Comparison of ENCODE assay signal across 10 cellular contexts in the genomic region with DNA sequence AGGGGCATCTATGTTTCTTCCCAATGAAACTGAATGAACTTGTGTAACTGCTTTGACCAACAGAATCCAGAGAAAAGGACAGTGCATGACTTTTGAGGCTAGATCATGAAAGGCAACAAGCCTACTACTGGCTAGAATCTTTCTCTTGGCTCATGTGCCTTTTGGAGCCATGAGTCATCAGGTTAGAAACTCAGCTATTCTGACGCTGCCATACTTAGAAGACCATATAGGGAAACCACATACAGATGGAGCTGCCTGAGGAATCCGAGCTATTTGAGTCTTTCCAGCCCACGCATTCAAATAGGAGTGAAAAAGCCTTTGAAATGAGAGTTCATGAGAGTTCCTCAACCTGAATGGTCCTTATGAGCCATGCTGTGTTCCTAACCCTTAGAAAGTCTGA.
A peak's percentile ranks its signal among the peaks of the same experiment; 100 is the strongest.
DNase-seq lines count a peak whose midpoint lies in the region; ATAC-seq and TF ChIP-seq lines count a peak whose summit lies in the region.
"Had no signal": no experiment of that assay in that cellular context is flagged by ENCODE, and none has a peak within 500 bp of the region (broad histone marks: within the 10 kb centered on the region; RNA-seq: fewer than 3 reads in every experiment).

No MANE protein-coding gene starts in this region.

- peak; percentile 89 for DNase-seq in BJ (ENCODE audit: low read depth)
- peak; percentile 98 for DNase-seq in astrocyte of the hippocampus (ENCODE audit: low read depth, low spot score)
- peak; percentile 96 for DNase-seq in kidney glomerular epithelial cell (lab: John Stamatoyannopoulos, UW)
- DNase-seq in naive thymus-derived CD4-positive, alpha-beta T cell: no peak
- no peak for DNase-seq in CD1c-positive myeloid dendritic cell (ENCODE audit: extremely low spot score)
- DNase-seq in GOT3 (lab: John Stamatoyannopoulos, UW): no peak
- DNase-seq: activated naive CD4-positive, alpha-beta T cell treated with anti-CD3 and anti-CD28 coated beads for 36 hours had no signal

- H3K4me1 Mint-ChIP-seq in naive thymus-derived CD4-positive, alpha-beta T cell: no peaks in the 10 kb centered on the region

- no peak overlapping the region for H3K27ac Mint-ChIP-seq in naive thymus-derived CD4-positive, alpha-beta T cell
- H3K27ac Mint-ChIP-seq: activated naive CD4-positive, alpha-beta T cell treated with anti-CD3 and anti-CD28 coated beads for 36 hours; progenitor cell of endocrine pancreas had no signal

- H3K27me3 Mint-ChIP-seq in naive thymus-derived CD4-positive, alpha-beta T cell: no peaks in the 10 kb centered on the region
- H3K27me3 Mint-ChIP-seq: progenitor cell of endocrine pancreas had no signal

- H3K27ac ChIP-seq in naive thymus-derived CD4-positive, alpha-beta T cell (ENCODE audit: low read depth, low read length): no peak overlapping the region

- no peak for ATAC-seq in naive thymus-derived CD4-positive, alpha-beta T cell
- no peak for ATAC-seq in GM18870 (IDR thresholded peaks at IDR 0.05; ENCODE audit: unreplicated experiment)

- no peaks in the 10 kb centered on the region for H3K36me3 Mint-ChIP-seq in naive thymus-derived CD4-positive, alpha-beta T cell

- no peak overlapping the region for H3K4me3 ChIP-seq in BJ (ENCODE audit: low read depth, low read length)
- no peak overlapping the region for H3K4me3 ChIP-seq in naive thymus-derived CD4-positive, alpha-beta T cell (ENCODE audit: low read length)

- TF ChIP-seq CTCF in BJ (IDR thresholded peaks at IDR 0.05; ENCODE audit: insufficient read depth, low read depth, low read length): no peak

- CTCF ChIA-PET in BJ (lab: Yijun Ruan, JAX): no interaction called here
- CTCF ChIA-PET in naive thymus-derived CD4-positive, alpha-beta T cell (lab: Charles Lee): no interaction called here

- H3K4me3 Mint-ChIP-seq in naive thymus-derived CD4-positive, alpha-beta T cell: no peak overlapping the region
- H3K4me3 Mint-ChIP-seq: activated naive CD4-positive, alpha-beta T cell treated with anti-CD3 and anti-CD28 coated beads for 36 hours had no signal

- H3K36me3 ChIP-seq in BJ (ENCODE audit: control insufficient read depth, insufficient read depth, low read length): no peaks in the 10 kb centered on the region
- H3K36me3 ChIP-seq in naive thymus-derived CD4-positive, alpha-beta T cell (ENCODE audit: control insufficient read depth in 2 of 3, insufficient read depth in 3 of 3, low read length in 3 of 3): no peaks in the 10 kb centered on the region

- no peaks in the 10 kb centered on the region for H3K27me3 ChIP-seq in BJ (ENCODE audit: control insufficient read depth, insufficient read depth, low read length)
- H3K27me3 ChIP-seq in naive thymus-derived CD4-positive, alpha-beta T cell (ENCODE audit: control insufficient read depth in 2 of 2, insufficient read depth in 2 of 2, low read length in 2 of 2): no peaks in the 10 kb centered on the region

- peaks cover 0 to 9% (median 0%) of the 10 kb centered on the region in 11 donors for H3K9me3 Mint-ChIP-seq in naive thymus-derived CD4-positive, alpha-beta T cell

- H3K4me1 ChIP-seq in naive thymus-derived CD4-positive, alpha-beta T cell (ENCODE audit: control insufficient read depth in 2 of 2, insufficient read depth in 2 of 2, low read length in 2 of 2): no peaks in the 10 kb centered on the region

- no peaks in the 10 kb centered on the region for H3K9me3 ChIP-seq in naive thymus-derived CD4-positive, alpha-beta T cell (ENCODE audit: control insufficient read depth in 2 of 3, low read length in 3 of 3)

- no peak for TF ChIP-seq RAD21 in Ishikawa (IDR thresholded peaks at IDR 0.05; ENCODE audit: low read depth)

- intact Hi-C loops in naive thymus-derived CD4-positive, alpha-beta T cell (cut with micrococcal nuclease): loop anchor here in 1 of 2 donors (10.0 kb wide), 1 partner anchor 153 kb away; no protein-coding TSS in a partner anchor

- peak; percentile 75; the same call in 1 of the 2 replicates for TF ChIP-seq EP300 in Ishikawa (IDR thresholded peaks at IDR 0.05; ENCODE audit: borderline replicate concordance)

- POLR2A ChIA-PET in BJ (lab: Charles Lee): no interaction called here
- POLR2A ChIA-PET in naive thymus-derived CD4-positive, alpha-beta T cell (lab: Charles Lee): no interaction called here

TF ChIP-seq in Ishikawa, 13 proteins besides CTCF, POLR2A, EP300 and RAD21:
- TF ChIP-seq, protein P1, sequence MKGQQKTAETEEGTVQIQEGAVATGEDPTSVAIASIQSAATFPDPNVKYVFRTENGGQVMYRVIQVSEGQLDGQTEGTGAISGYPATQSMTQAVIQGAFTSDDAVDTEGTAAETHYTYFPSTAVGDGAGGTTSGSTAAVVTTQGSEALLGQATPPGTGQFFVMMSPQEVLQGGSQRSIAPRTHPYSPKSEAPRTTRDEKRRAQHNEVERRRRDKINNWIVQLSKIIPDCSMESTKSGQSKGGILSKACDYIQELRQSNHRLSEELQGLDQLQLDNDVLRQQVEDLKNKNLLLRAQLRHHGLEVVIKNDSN (IDR thresholded peaks at IDR 0.05): peak; percentile 20; the same call in 1 of the 2 replicates
- TF ChIP-seq ZBTB7A (IDR thresholded peaks at IDR 0.05; ENCODE audit: low read depth) (no peak), TEAD4 (IDR thresholded peaks at IDR 0.05) (peak; percentile 92), FOXM1 (IDR thresholded peaks at IDR 0.05; ENCODE audit: borderline replicate concordance, low read depth) (peak; percentile 69; the same call in 1 of the 2 replicates), YY1 (IDR thresholded peaks at IDR 0.05; ENCODE audit: low read depth) (0 out of 2 replicates have a peak, but pooled peaks have one; percentile 24), EGR1 (IDR thresholded peaks at IDR 0.05) (peak; percentile 89), TCF12 (IDR thresholded peaks at IDR 0.05; ENCODE audit: low read depth) (peak; percentile 64)
- TF ChIP-seq, protein P2, sequence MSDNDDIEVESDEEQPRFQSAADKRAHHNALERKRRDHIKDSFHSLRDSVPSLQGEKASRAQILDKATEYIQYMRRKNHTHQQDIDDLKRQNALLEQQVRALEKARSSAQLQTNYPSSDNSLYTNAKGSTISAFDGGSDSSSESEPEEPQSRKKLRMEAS (IDR thresholded peaks at IDR 0.05): peak; percentile 23; the same call in 1 of the 2 replicates
- TF ChIP-seq, protein P3, sequence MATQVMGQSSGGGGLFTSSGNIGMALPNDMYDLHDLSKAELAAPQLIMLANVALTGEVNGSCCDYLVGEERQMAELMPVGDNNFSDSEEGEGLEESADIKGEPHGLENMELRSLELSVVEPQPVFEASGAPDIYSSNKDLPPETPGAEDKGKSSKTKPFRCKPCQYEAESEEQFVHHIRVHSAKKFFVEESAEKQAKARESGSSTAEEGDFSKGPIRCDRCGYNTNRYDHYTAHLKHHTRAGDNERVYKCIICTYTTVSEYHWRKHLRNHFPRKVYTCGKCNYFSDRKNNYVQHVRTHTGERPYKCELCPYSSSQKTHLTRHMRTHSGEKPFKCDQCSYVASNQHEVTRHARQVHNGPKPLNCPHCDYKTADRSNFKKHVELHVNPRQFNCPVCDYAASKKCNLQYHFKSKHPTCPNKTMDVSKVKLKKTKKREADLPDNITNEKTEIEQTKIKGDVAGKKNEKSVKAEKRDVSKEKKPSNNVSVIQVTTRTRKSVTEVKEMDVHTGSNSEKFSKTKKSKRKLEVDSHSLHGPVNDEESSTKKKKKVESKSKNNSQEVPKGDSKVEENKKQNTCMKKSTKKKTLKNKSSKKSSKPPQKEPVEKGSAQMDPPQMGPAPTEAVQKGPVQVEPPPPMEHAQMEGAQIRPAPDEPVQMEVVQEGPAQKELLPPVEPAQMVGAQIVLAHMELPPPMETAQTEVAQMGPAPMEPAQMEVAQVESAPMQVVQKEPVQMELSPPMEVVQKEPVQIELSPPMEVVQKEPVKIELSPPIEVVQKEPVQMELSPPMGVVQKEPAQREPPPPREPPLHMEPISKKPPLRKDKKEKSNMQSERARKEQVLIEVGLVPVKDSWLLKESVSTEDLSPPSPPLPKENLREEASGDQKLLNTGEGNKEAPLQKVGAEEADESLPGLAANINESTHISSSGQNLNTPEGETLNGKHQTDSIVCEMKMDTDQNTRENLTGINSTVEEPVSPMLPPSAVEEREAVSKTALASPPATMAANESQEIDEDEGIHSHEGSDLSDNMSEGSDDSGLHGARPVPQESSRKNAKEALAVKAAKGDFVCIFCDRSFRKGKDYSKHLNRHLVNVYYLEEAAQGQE (IDR thresholded peaks at IDR 0.05; ENCODE audit: low read depth): no peak

Comparison
In these comparisons a context has a peak if more than half of its experiments do, and no peak if none do; other contexts are left out.
1. DNase-seq: peak in BJ (single experiment), astrocyte of the hippocampus (single experiment) and kidney glomerular epithelial cell (single experiment); none in naive thymus-derived CD4-positive, alpha-beta T cell (0 of 9), CD1c-positive myeloid dendritic cell (single experiment) and GOT3 (single experiment).